In the genomic region with DNA sequence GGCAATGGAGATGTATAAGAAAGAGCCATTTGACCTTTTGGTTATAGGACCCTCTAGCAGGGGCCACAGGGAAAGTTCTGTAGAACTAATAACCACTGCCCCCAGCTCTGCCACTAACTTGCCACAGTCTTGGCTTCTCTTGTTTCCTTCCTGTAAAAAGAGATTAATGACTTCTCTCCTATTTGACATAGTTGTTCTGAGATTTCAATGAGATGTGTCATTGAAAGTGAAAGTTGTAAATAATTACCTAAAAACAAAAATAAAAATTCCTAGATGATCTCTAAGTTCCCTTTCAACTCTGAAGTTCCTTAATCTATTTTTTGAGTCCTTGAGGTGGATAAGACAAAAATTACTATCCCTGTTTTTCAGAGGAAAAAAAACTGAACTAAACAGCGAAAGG, we compare ENCODE assay signal across 27 cellular contexts. TPM values are rescaled to one million over a fixed set of nuclear protein-coding genes. Genes with fewer than 3 reads are reported as not detected.
DNase-seq lines count a peak whose midpoint lies in the region; ATAC-seq, FAIRE-seq and TF ChIP-seq lines count a peak whose summit lies in the region.
"Had no signal": no experiment of that assay in that cellular context is flagged by ENCODE, and none has a peak within 500 bp of the region (broad histone marks: within the 10 kb centered on the region; RNA-seq: fewer than 3 reads in every experiment).

No MANE protein-coding gene starts in this region.

- H3K27me3 Mint-ChIP-seq in MCF 10A (ENCODE audit: insufficient read depth, unreplicated experiment): peaks cover 29% of the 10 kb centered on the region

- no peak overlapping the region for H3K4ac ChIP-seq in mesenchymal stem cell (ENCODE audit: low read depth in 1 of 2, low read length in 2 of 2)

- CTCF ChIA-PET in MCF 10A (lab: Yijun Ruan, JAX): interaction anchor here (0.7 to 2.7 kb wide), 6 partner anchors 8 to 204 kb away, joined by 4 to 19 read pairs (median 6); no protein-coding TSS in a partner anchor

- H3K14ac ChIP-seq in mesenchymal stem cell (ENCODE audit: low read length in 2 of 2): no peak overlapping the region

- H2BK15ac ChIP-seq in mesenchymal stem cell (ENCODE audit: low read depth, poor library complexity, severe bottlenecking): no peak overlapping the region

- H3K27me3 ChIP-seq in mesenchymal stem cell (ENCODE audit: control insufficient read depth in 1 of 2, insufficient read depth in 1 of 2, low read length in 2 of 2) (peaks cover 0 to 41% of the 10 kb centered on the region in 2 experiments), tibial artery (peaks cover 0 to 28% of the 10 kb centered on the region in 2 donors)
- H3K27me3 ChIP-seq: SJCRH30 had no signal

- in situ Hi-C loops in Caki2 (cut with HindIII; ENCODE audit: low pct_unique_long_range_greater_than_20kb, low sequenced_read_pairs): no loop called here

- H3K36me3 ChIP-seq in mesenchymal stem cell (ENCODE audit: control insufficient read depth in 1 of 2, insufficient read depth in 2 of 2, low read depth in 1 of 2, low read length in 2 of 2): peaks cover 0 to 21% of the 10 kb centered on the region in 2 experiments
- H3K36me3 ChIP-seq in tibial artery: no peaks in the 10 kb centered on the region
- H3K36me3 ChIP-seq: BE2C, Peyer's patch, SJCRH30 had no signal

- H2BK120ac ChIP-seq in mesenchymal stem cell (ENCODE audit: low read depth, low read length): no peak overlapping the region

- no peak overlapping the region for H3K27ac Mint-ChIP-seq in MCF 10A (ENCODE audit: low read depth, unreplicated experiment)
- H3K27ac Mint-ChIP-seq: CD4-positive, alpha-beta T cell had no signal

- peaks cover 7% of the 10 kb centered on the region for H3K79me1 ChIP-seq in mesenchymal stem cell (replicated peaks; ENCODE audit: low read length, poor library complexity, severe bottlenecking)

- H4K8ac ChIP-seq in mesenchymal stem cell (ENCODE audit: low read length): no peak overlapping the region

- no peak overlapping the region for H3K23ac ChIP-seq in mesenchymal stem cell (ENCODE audit: low read length in 2 of 2)

- no peaks in the 10 kb centered on the region for H3K36me3 Mint-ChIP-seq in MCF 10A (ENCODE audit: insufficient read depth, unreplicated experiment)

- peak; percentile 58 for FAIRE-seq in endometrium (lab: Jason Lieb, UNC)
- FAIRE-seq: GM18507 had no signal

- H3K9me3 ChIP-seq in mesenchymal stem cell (ENCODE audit: control insufficient read depth, low read length): peaks cover 36% of the 10 kb centered on the region
- peaks cover 0 to 3% (median 0%) of the 10 kb centered on the region in 3 donors for H3K9me3 ChIP-seq in tibial artery

- H3K9ac ChIP-seq in mesenchymal stem cell (ENCODE audit: low read length): no peak overlapping the region
- H3K9ac ChIP-seq: KMS-11 had no signal

- H3K9me3 Mint-ChIP-seq in MCF 10A (ENCODE audit: unreplicated experiment): peaks cover 8% of the 10 kb centered on the region

- TF ChIP-seq CTCF in 22Rv1 (IDR thresholded peaks at IDR 0.05) (no peak), MCF 10A (IDR thresholded peaks at IDR 0.05; ENCODE audit: unreplicated experiment) (no peak), tibial artery (IDR thresholded peaks at IDR 0.05) (no peak), coronary artery (IDR thresholded peaks at IDR 0.05) (no peak)

- POLR2A ChIA-PET in MCF 10A (lab: Yijun Ruan, JAX): no interaction called here

- H2AK5ac ChIP-seq in mesenchymal stem cell (ENCODE audit: low read length, severe bottlenecking): peak overlapping the region; percentile 98

- 82% methylated on average over 1 of the region's 1 CpG for WGBS in mesenchymal stem cell

- no peaks in the 10 kb centered on the region for H3K4me1 Mint-ChIP-seq in MCF 10A (ENCODE audit: insufficient read depth, unreplicated experiment)

- H3K4me3 Mint-ChIP-seq in MCF 10A (ENCODE audit: unreplicated experiment): no peak overlapping the region
- H3K4me3 Mint-ChIP-seq: CD4-positive, alpha-beta T cell had no signal

- peak overlapping the region; percentile 47 for H2BK5ac ChIP-seq in mesenchymal stem cell (ENCODE audit: low read depth, low read length, poor library complexity, severe bottlenecking)

- H3K4me2 ChIP-seq in mesenchymal stem cell (ENCODE audit: low read length, poor library complexity, severe bottlenecking): peak overlapping the region; percentile 17
- H3K4me2 ChIP-seq: KMS-11 had no signal

- no TSS peak for BruUV-seq in MCF 10A (replicated peaks; lab: Mats Ljungman, UMichigan)

- no peak overlapping the region for H4K91ac ChIP-seq in mesenchymal stem cell (ENCODE audit: low read length)

- no peak overlapping the region for H3K18ac ChIP-seq in mesenchymal stem cell (ENCODE audit: low read depth in 1 of 2, low read length in 2 of 2)

- H2BK12ac ChIP-seq in mesenchymal stem cell (ENCODE audit: low read length in 2 of 2): no peak overlapping the region

- intact Hi-C loops in MCF 10A (cut with micrococcal nuclease) (loop anchor here (10.0 kb wide), 1 partner anchor 54 kb away; a partner anchor contains a TSS), tibial artery (cut with DNase I; ENCODE audit: low total_unique reads) (no loop called here)

- H3K4me1 ChIP-seq in mesenchymal stem cell (ENCODE audit: control insufficient read depth, insufficient read depth, low read depth, low read length): peaks cover 26% of the 10 kb centered on the region
- H3K4me1 ChIP-seq in tibial artery: peaks cover 0 to 20% (median 10%) of the 10 kb centered on the region in 4 donors
- H3K4me1 ChIP-seq: BE2C, SJCRH30 had no signal

- H3K4me3 ChIP-seq in mesenchymal stem cell (ENCODE audit: insufficient read depth in 1 of 2, low read depth in 1 of 2, low read length in 2 of 2): no peak overlapping the region
- no peak overlapping the region for H3K4me3 ChIP-seq in tibial artery
- H3K4me3 ChIP-seq in coronary artery: no peak overlapping the region
- H3K4me3 ChIP-seq: Peyer's patch, SJCRH30 had no signal

- peak overlapping the region; percentile 87 for H3K27ac ChIP-seq in 22Rv1
- peak overlapping the region; percentile 96 for H3K27ac ChIP-seq in mesenchymal stem cell (ENCODE audit: low read length, poor library complexity, severe bottlenecking)
- H3K27ac ChIP-seq in tibial artery: no peak overlapping the region
- no peak overlapping the region for H3K27ac ChIP-seq in coronary artery
- H3K27ac ChIP-seq: KMS-11, SJCRH30 had no signal

- H2AFZ ChIP-seq in mesenchymal stem cell (ENCODE audit: low read depth, low read length): no peak overlapping the region

- ATAC-seq in HG03045 (IDR thresholded peaks at IDR 0.05; ENCODE audit: unreplicated experiment): no peak
- ATAC-seq: HCT116 had no signal

- peak; percentile 54 for DNase-seq in Caki2 (ENCODE audit: low read depth)
- no peak for DNase-seq in mesenchymal stem cell
- no peak for DNase-seq in MCF 10A (ENCODE audit: unreplicated experiment)
- no peak for DNase-seq in tibial artery
- DNase-seq in coronary artery (ENCODE audit: low spot score): no peak
- DNase-seq: BE2C; Calu3; CD4-positive, alpha-beta T cell; DMS153; GOT3; IMR-90; NCI-H1105; NCI-H146; NCI-H2081; NCI-H2171; NCI-H345; NCI-H524; NCI-H82; Peyer's patch; SJCRH30 had no signal

RNA-seq across cellular contexts. Expression of a gene that starts 1.4 kb away (rescaled TPM):
- total RNA-seq in Caki2 (2014; rRNA removed; shearing (Covaris generic); ENCODE audit: low replicate concordance): 15.8 and 19.3 TPM in 2 replicates
- polyA plus RNA-seq in mesenchymal stem cell (2013, experiment 1 of 2): 0.10 TPM
- polyA plus RNA-seq in mesenchymal stem cell (2013, experiment 2 of 2): not detected
- not detected in 2 replicates for total RNA-seq in MCF 10A (2022)
- total RNA-seq: CD4-positive, alpha-beta T cell; IMR-90; SJCRH30 had no signal
- polyA plus RNA-seq: IMR-90 had no signal

RNA-seq across cellular contexts. Expression of a gene that starts 22.4 kb away (rescaled TPM):
- total RNA-seq in Caki2 (2014; rRNA removed; shearing (Covaris generic); ENCODE audit: low replicate concordance): 16.7 and 19.8 TPM in 2 replicates
- polyA plus RNA-seq in mesenchymal stem cell (2013, experiment 1 of 2): 0.03 TPM
- polyA plus RNA-seq in mesenchymal stem cell (2013, experiment 2 of 2): 0.03 TPM
- not detected in 2 replicates for total RNA-seq in MCF 10A (2022)
- total RNA-seq: CD4-positive, alpha-beta T cell; G401; IMR-90 had no signal
- polyA plus RNA-seq: IMR-90 had no signal

RNA-seq across cellular contexts. Expression of a gene that starts 54.8 kb away (rescaled TPM):
- total RNA-seq in Caki2 (2014; rRNA removed; shearing (Covaris generic); ENCODE audit: low replicate concordance): 3.1 and 3.4 TPM in 2 replicates
- polyA plus RNA-seq in mesenchymal stem cell (2013, experiment 1 of 2): 13.9 TPM
- polyA plus RNA-seq in mesenchymal stem cell (2013, experiment 2 of 2): 12.5 TPM
- total RNA-seq in MCF 10A (2022): 1.3 and 2.9 TPM in 2 replicates

Comparison
In these comparisons a context has a peak if more than half of its experiments do, and no peak if none do; other contexts are left out.
1. H3K27ac ChIP-seq: peak in 22Rv1 (single experiment) and mesenchymal stem cell (single experiment); none in tibial artery (0 of 2) and coronary artery (0 of 2).
2. RNA of a gene that starts 1.4 kb away (total RNA-seq): 15.8 to 19.3 TPM in Caki2; not detected in MCF 10A; every median in the first group is over 10 times any median in the second.
3. RNA of a gene that starts 22.4 kb away (total RNA-seq): 16.7 to 19.8 TPM in Caki2; not detected in MCF 10A; every median in the first group is over 10 times any median in the second.